Comparison of ENCODE assay signal across 14 cellular contexts in genomic region chr16:8620535-8620934, GRCh38. TPM values are rescaled to one million over a fixed set of nuclear protein-coding genes. Genes with fewer than 3 reads are reported as not detected.
DNase-seq lines count a peak whose midpoint lies in the region; ATAC-seq, FAIRE-seq and TF ChIP-seq lines count a peak whose summit lies in the region.
"Had no signal": no experiment of that assay in that cellular context is flagged by ENCODE, and none has a peak within 500 bp of the region (broad histone marks: within the 10 kb centered on the region; RNA-seq: fewer than 3 reads in every experiment).

No MANE protein-coding gene starts in this region.

- no peak overlapping the region for H3K56ac ChIP-seq in H1 (replicated peaks; ENCODE audit: insufficient read length, low read depth, low read length)

- H3K4ac ChIP-seq in H1 (replicated peaks; ENCODE audit: insufficient read length, low read depth, low read length) = no peak overlapping the region

- H3K4me2 ChIP-seq in SU-DHL-6 (ENCODE audit: low read depth, low read length, poor library complexity, severe bottlenecking) (no peak overlapping the region), H1 (ENCODE audit: insufficient read depth in 1 of 2, low read depth in 2 of 2, low read length in 2 of 2) (no peak overlapping the region)

- no peak overlapping the region for H2BK5ac ChIP-seq in H1 (ENCODE audit: low read depth, low read length)

- no peak overlapping the region for H3K4me3 ChIP-seq in SU-DHL-6 (ENCODE audit: insufficient read depth, low read length, poor library complexity, severe bottlenecking)
- no peak overlapping the region for H3K4me3 ChIP-seq in H1 (ENCODE audit: extremely low read depth in 1 of 4, insufficient read depth in 2 of 4, low read depth in 3 of 4, low read length in 4 of 4)

- H3K27me3 Mint-ChIP-seq in activated T-cell treated with anti-CD3 and anti-CD28 coated beads, Interleukin-2, amount 50 U/mL, for 4 hours (ENCODE audit: low read depth) = peaks cover 11% of the 10 kb centered on the region

- H3K9me2 ChIP-seq in SU-DHL-6 (replicated peaks; ENCODE audit: insufficient read depth, low read length) = no peaks in the 10 kb centered on the region

- H3K4me1 ChIP-seq in H1 (replicated peaks in 1 of 4; ENCODE audit: control insufficient read depth in 3 of 4, insufficient read depth in 4 of 4, low read length in 3 of 4) = no peaks in the 10 kb centered on the region; a peak in 1 of 7 replicates

- no peak overlapping the region for H2BK12ac ChIP-seq in H1 (ENCODE audit: low read depth, low read length)

- TF ChIP-seq POLR2A in H1 (IDR thresholded peaks at IDR 0.05; ENCODE audit: control extremely low read depth in 1 of 2, low read depth in 2 of 2, low read length in 2 of 2) = no peak

- H3K36me3 ChIP-seq in SU-DHL-6 (ENCODE audit: low read length) = no peaks in the 10 kb centered on the region
- peaks cover 2 to 9% (median 3%) of the 10 kb centered on the region in 4 experiments; a peak in 7 of 8 replicates for H3K36me3 ChIP-seq in H1 (ENCODE audit: control insufficient read depth in 2 of 4, insufficient read depth in 4 of 4, low read length in 3 of 4)

- H2AFZ ChIP-seq in SU-DHL-6 (ENCODE audit: low read depth, low read length, severe bottlenecking) (peak overlapping the region; percentile 93), H1 (ENCODE audit: low read length) (no peak overlapping the region)

- H3K23ac ChIP-seq in H1 (ENCODE audit: insufficient read length) = no peak overlapping the region

- no peak overlapping the region for H4K5ac ChIP-seq in H1 (ENCODE audit: insufficient read length, low read depth, low read length)

- H3K27me3 ChIP-seq in SU-DHL-6 (ENCODE audit: low read length) (no peaks in the 10 kb centered on the region), H1 (replicated peaks in 1 of 4; ENCODE audit: control insufficient read depth in 3 of 4, extremely low read depth in 1 of 4, insufficient read depth in 3 of 4, low read length in 3 of 4) (no peaks in the 10 kb centered on the region)

- H3K18ac ChIP-seq in H1 (ENCODE audit: extremely low read depth, low read length) = no peak overlapping the region

- no peaks in the 10 kb centered on the region for H3F3A ChIP-seq in SU-DHL-6 (ENCODE audit: insufficient read depth)

- H3K4me3 Mint-ChIP-seq in activated T-cell treated with anti-CD3 and anti-CD28 coated beads, Interleukin-2, amount 50 U/mL, for 4 hours = peak overlapping the region; percentile 97
- peak overlapping the region; percentile 91 for H3K4me3 Mint-ChIP-seq in stimulated activated effector memory CD8-positive, alpha-beta T cell treated with anti-CD3 and anti-CD28 coated beads, Interleukin-12 subunit alpha, Interleukin-12 subunit beta, amount 100 ng/mL, for 72 hours

- no peaks in the 10 kb centered on the region for H3K9me3 Mint-ChIP-seq in activated T-cell treated with anti-CD3 and anti-CD28 coated beads, Interleukin-2, amount 50 U/mL, for 4 hours
- H3K9me3 Mint-ChIP-seq in stimulated activated effector memory CD8-positive, alpha-beta T cell treated with anti-CD3 and anti-CD28 coated beads, Interleukin-12 subunit alpha, Interleukin-12 subunit beta, amount 100 ng/mL, for 72 hours = no peaks in the 10 kb centered on the region

- no peak overlapping the region for H2BK15ac ChIP-seq in H1 (ENCODE audit: low read length)

- H3K4me1 Mint-ChIP-seq in activated T-cell treated with anti-CD3 and anti-CD28 coated beads, Interleukin-2, amount 50 U/mL, for 4 hours (ENCODE audit: low read depth) = peaks cover 21% of the 10 kb centered on the region
- H3K4me1 Mint-ChIP-seq in stimulated activated effector memory CD8-positive, alpha-beta T cell treated with anti-CD3 and anti-CD28 coated beads, Interleukin-12 subunit alpha, Interleukin-12 subunit beta, amount 100 ng/mL, for 72 hours = peaks cover 25% of the 10 kb centered on the region

- H3K79me1 ChIP-seq in H1 (ENCODE audit: low read depth, low read length) = peaks cover 13% of the 10 kb centered on the region

- peak; percentile 14 to 39 for ATAC-seq in activated T-cell treated with anti-CD3 and anti-CD28 coated beads, Interleukin-2, amount 50 U/mL, for 4 hours
- peak; percentile 54 for ATAC-seq in stimulated activated effector memory CD8-positive, alpha-beta T cell treated with anti-CD3 and anti-CD28 coated beads, Interleukin-12 subunit alpha, Interleukin-12 subunit beta, amount 100 ng/mL, for 72 hours
- ATAC-seq in GM18907 (IDR thresholded peaks at IDR 0.05; ENCODE audit: unreplicated experiment) = no peak

- H3K23me2 ChIP-seq in H1 (ENCODE audit: low read depth, low read length) = peaks cover 4% of the 10 kb centered on the region

- no peak overlapping the region for H3K27ac ChIP-seq in SU-DHL-6 (ENCODE audit: low read depth, low read length)
- no peak overlapping the region for H3K27ac ChIP-seq in H1 (ENCODE audit: low read depth, low read length)
- H3K27ac ChIP-seq: SK-N-MC had no signal

- H2BK120ac ChIP-seq in H1 (replicated peaks; ENCODE audit: low read depth, low read length) = no peak overlapping the region

- H3K27ac Mint-ChIP-seq in stimulated activated effector memory CD8-positive, alpha-beta T cell treated with anti-CD3 and anti-CD28 coated beads, Interleukin-12 subunit alpha, Interleukin-12 subunit beta, amount 100 ng/mL, for 72 hours = peak overlapping the region; percentile 94

- DNase-seq in activated T-cell treated with anti-CD3 and anti-CD28 coated beads, Interleukin-2, amount 50 U/mL, for 4 hours = no peak
- no peak for DNase-seq in activated T-cell treated with anti-CD3 and anti-CD28 coated beads, Interleukin-2, amount 50 U/mL, for 1 hour
- no peak for DNase-seq in H1 (ENCODE audit: low read depth in 1 of 2, low spot score in 2 of 2)
- no peak for DNase-seq in stimulated activated effector memory CD8-positive, alpha-beta T cell treated with anti-CD3 and anti-CD28 coated beads, Interleukin-12 subunit alpha, Interleukin-12 subunit beta, amount 100 ng/mL, for 72 hours (ENCODE audit: low spot score in 2 of 2)
- DNase-seq in stimulated activated CD8-positive, alpha-beta memory T cell treated with anti-CD3 and anti-CD28 coated beads, Interleukin-4, amount 100 ng/mL, for 48 hours = no peak
- DNase-seq in GF-D8 (lab: John Stamatoyannopoulos, UW) = no peak
- DNase-seq: NCI-H2107 had no signal

- H3K9me3 ChIP-seq in SU-DHL-6 (ENCODE audit: insufficient read depth, low read length) (no peaks in the 10 kb centered on the region), H1 (ENCODE audit: insufficient read depth in 2 of 2, low read depth in 1 of 2, low read length in 1 of 2) (no peaks in the 10 kb centered on the region)

- 87% methylated on average over 5 of the region's 6 CpGs; no CpG with 5 or more reads in 1 of the 2 experiments for WGBS in H1 (ENCODE audit: extremely low coverage in 1 of 2, insufficient coverage in 1 of 2, insufficient read length in 1 of 2, insufficient replicate concordance in 2 of 2, low coverage in 1 of 2, low lambda C conversion rate in 2 of 2, missing lambda C conversion rate in 1 of 2), 2 experiments

- no peak for TF ChIP-seq RAD21 in H1 (IDR thresholded peaks at IDR 0.05 in 1 of 2, conservative IDR thresholded peaks at IDR 0.05 in 1 of 2; ENCODE audit: low read depth in 2 of 2, low read length in 2 of 2)

- no peak for TF ChIP-seq CTCF in SU-DHL-6 (IDR thresholded peaks at IDR 0.05; ENCODE audit: insufficient read depth, low read length, poor library complexity, severe bottlenecking)
- TF ChIP-seq CTCF in H1 (IDR thresholded peaks at IDR 0.05; ENCODE audit: control extremely low read depth in 1 of 3, insufficient read depth in 1 of 3, low read depth in 1 of 3, low read length in 3 of 3) = no peak

- H2AK5ac ChIP-seq in H1 (ENCODE audit: low read depth, low read length) = no peak overlapping the region

- POLR2A ChIA-PET in H1 (lab: Charles Lee; ENCODE audit: partially characterized antibody) = interaction anchor here (0.9 to 4.4 kb wide), 4 partner anchors 9 to 37 kb away, joined by 3 to 23 read pairs (median 4); no protein-coding TSS in a partner anchor

- no peak for TF ChIP-seq EP300 in H1 (IDR thresholded peaks at IDR 0.05; ENCODE audit: borderline replicate concordance in 1 of 2, low read depth in 2 of 2, low read length in 2 of 2)

- no peak overlapping the region for H3K14ac ChIP-seq in H1 (ENCODE audit: insufficient read length)

- H4K91ac ChIP-seq in H1 (replicated peaks; ENCODE audit: insufficient read length, low read length) = peak overlapping the region; percentile 7

- CTCF ChIA-PET in H1 (lab: Charles Lee; ENCODE audit: partially characterized antibody) = interaction anchor here (0.9 to 24.1 kb wide), 3 partner anchors 16 to 49 kb away, joined by 3 to 416 read pairs (median 81); no protein-coding TSS in a partner anchor

- no peaks in the 10 kb centered on the region for H4K20me1 ChIP-seq in SU-DHL-6 (ENCODE audit: low read depth, low read length)
- peaks cover 2 to 4% of the 10 kb centered on the region in 2 experiments for H4K20me1 ChIP-seq in H1 (replicated peaks in 1 of 2; ENCODE audit: control insufficient read depth in 1 of 2, insufficient read depth in 2 of 2, low read length in 2 of 2)

- no peak overlapping the region for H3K9ac ChIP-seq in SU-DHL-6 (ENCODE audit: low read length)
- H3K9ac ChIP-seq in H1 (replicated peaks in 1 of 4; ENCODE audit: extremely low read depth in 1 of 4, low read depth in 3 of 4, low read length in 3 of 4) = no peak overlapping the region

- no peak overlapping the region for H4K8ac ChIP-seq in H1 (ENCODE audit: extremely low read depth, insufficient read depth, low read length)

- H3K79me2 ChIP-seq in SU-DHL-6 (ENCODE audit: insufficient read depth, low read length) (peaks cover 19% of the 10 kb centered on the region), H1 (ENCODE audit: control insufficient read depth in 1 of 2, insufficient read depth in 2 of 2, low read length in 2 of 2) (peaks cover 9 to 39% of the 10 kb centered on the region in 2 experiments)

- H2BK20ac ChIP-seq in H1 (ENCODE audit: low read length) = no peak overlapping the region

- no peak for FAIRE-seq in H1 (lab: Jason Lieb, UNC)

- H3K36me3 Mint-ChIP-seq in activated T-cell treated with anti-CD3 and anti-CD28 coated beads, Interleukin-2, amount 50 U/mL, for 4 hours (ENCODE audit: insufficient read depth) = no peaks in the 10 kb centered on the region
- H3K36me3 Mint-ChIP-seq in stimulated activated effector memory CD8-positive, alpha-beta T cell treated with anti-CD3 and anti-CD28 coated beads, Interleukin-12 subunit alpha, Interleukin-12 subunit beta, amount 100 ng/mL, for 72 hours = peaks cover 26% of the 10 kb centered on the region

RNA-seq across cellular contexts. Expression of gene METTL22, which starts 1.0 kb away (rescaled TPM):
- total RNA-seq in activated T-cell treated with anti-CD3 and anti-CD28 coated beads, Interleukin-2, amount 50 U/mL, for 4 hours = 10 to 100 TPM; 18.7 to 20.0 (median 19.1) TPM
- total RNA-seq in H1 (2021; fragmentation: NEBNext Ultra II Directional; extraction: Animal tissue kit (Norgen Biotek cat#: 25700)) = 56.0 and 56.7 TPM in 2 replicates
- polyA plus RNA-seq in H1 (2011; rRNA removed) = 85.2 and 129 TPM in 2 replicates
- 107 TPM for polyA plus RNA-seq in H1 (2011; cell fraction: cytosol; rRNA removed)
- 221 TPM for polyA plus RNA-seq in H1 (2011; cell fraction: nucleus; rRNA removed)
- 36.6 to 55.9 TPM (median 47.9 TPM) in 4 replicates for polyA plus RNA-seq in H1 (2012, experiment 1 of 2)
- 42.3 TPM for polyA plus RNA-seq in H1 (2012, experiment 2 of 2)
- 45.4 TPM for polyA plus RNA-seq in H1 (2013, experiment 1 of 2)
- 41.7 TPM for polyA plus RNA-seq in H1 (2013, experiment 2 of 2)
- 89.6 and 106 TPM in 2 replicates for polyA minus RNA-seq in H1 (2011; rRNA and poly(A)+ RNA removed)
- 58.5 TPM for polyA minus RNA-seq in H1 (2011; cell fraction: cytosol; rRNA and poly(A)+ RNA removed)
- 110 TPM for polyA minus RNA-seq in H1 (2011; cell fraction: nucleus; rRNA and poly(A)+ RNA removed)

RNA-seq across cellular contexts. Expression of gene TMEM114, which starts 30.2 kb away (rescaled TPM):
- total RNA-seq in activated T-cell treated with anti-CD3 and anti-CD28 coated beads, Interleukin-2, amount 50 U/mL, for 4 hours = not detected
- 1.6 TPM in 2 replicates for total RNA-seq in H1 (2021; fragmentation: NEBNext Ultra II Directional; extraction: Animal tissue kit (Norgen Biotek cat#: 25700))
- polyA plus RNA-seq in H1 (2011; rRNA removed) = 2.9 and 5.4 TPM in 2 replicates
- polyA plus RNA-seq in H1 (2011; cell fraction: cytosol; rRNA removed) = 4.3 TPM
- 4.4 TPM for polyA plus RNA-seq in H1 (2011; cell fraction: nucleus; rRNA removed)
- polyA plus RNA-seq in H1 (2012, experiment 1 of 2) = 1.0 to 3.6 TPM (median 2.7 TPM) in 4 replicates
- polyA plus RNA-seq in H1 (2012, experiment 2 of 2) = 1.5 TPM
- 0.55 TPM for polyA plus RNA-seq in H1 (2013, experiment 1 of 2)
- polyA plus RNA-seq in H1 (2013, experiment 2 of 2) = 0.70 TPM
- 0.19 and 0.80 TPM in 2 replicates for polyA minus RNA-seq in H1 (2011; rRNA and poly(A)+ RNA removed)
- polyA minus RNA-seq in H1 (2011; cell fraction: cytosol; rRNA and poly(A)+ RNA removed) = not detected
- not detected for polyA minus RNA-seq in H1 (2011; cell fraction: nucleus; rRNA and poly(A)+ RNA removed)
- total RNA-seq: G401, glomerular endothelial cell, smooth muscle cell, urinary bladder had no signal
- polyA plus RNA-seq: smooth muscle cell, urinary bladder had no signal

RNA-seq across cellular contexts. Expression of gene ABAT, which starts 53.9 kb away (rescaled TPM):
- total RNA-seq in activated T-cell treated with anti-CD3 and anti-CD28 coated beads, Interleukin-2, amount 50 U/mL, for 4 hours = 1 to 10 TPM; 3.4 to 6.4 (median 4.5) TPM
- total RNA-seq in H1 (2021; fragmentation: NEBNext Ultra II Directional; extraction: Animal tissue kit (Norgen Biotek cat#: 25700)) = 8.4 and 8.9 TPM in 2 replicates
- polyA plus RNA-seq in H1 (2011; rRNA removed) = 6.4 and 6.9 TPM in 2 replicates
- polyA plus RNA-seq in H1 (2011; cell fraction: cytosol; rRNA removed) = 6.9 TPM
- polyA plus RNA-seq in H1 (2011; cell fraction: nucleus; rRNA removed) = 8.7 TPM
- polyA plus RNA-seq in H1 (2012, experiment 1 of 2) = 6.1 to 7.6 TPM (median 6.4 TPM) in 4 replicates
- polyA plus RNA-seq in H1 (2012, experiment 2 of 2) = 1.9 TPM
- polyA plus RNA-seq in H1 (2013, experiment 1 of 2) = 4.4 TPM
- polyA plus RNA-seq in H1 (2013, experiment 2 of 2) = 4.5 TPM
- polyA minus RNA-seq in H1 (2011; rRNA and poly(A)+ RNA removed) = 7.2 and 7.5 TPM in 2 replicates
- 4.3 TPM for polyA minus RNA-seq in H1 (2011; cell fraction: cytosol; rRNA and poly(A)+ RNA removed)
- 7.7 TPM for polyA minus RNA-seq in H1 (2011; cell fraction: nucleus; rRNA and poly(A)+ RNA removed)
